17 cellular contexts compared by ENCODE assay signal in genomic region chr13:97515643-97516042, GRCh38.
DNase-seq lines count a peak whose midpoint lies in the region; ATAC-seq, FAIRE-seq and TF ChIP-seq lines count a peak whose summit lies in the region.
"Had no signal": no experiment of that assay in that cellular context is flagged by ENCODE, and none has a peak within 500 bp of the region (broad histone marks: within the 10 kb centered on the region; RNA-seq: fewer than 3 reads in every experiment).

No MANE protein-coding gene starts in this region.

- no peaks in the 10 kb centered on the region for H3K79me2 ChIP-seq in GM23338 (replicated peaks; ENCODE audit: insufficient read depth)
- no peaks in the 10 kb centered on the region for H3K79me2 ChIP-seq in GM12878 (ENCODE audit: control insufficient read depth, insufficient read depth, low read length)

- no peak for FAIRE-seq in GM12878 (lab: Jason Lieb, UNC)
- FAIRE-seq: GM12891 had no signal

- RAD21 ChIA-PET in GM12878 (lab: Charles Lee; ENCODE audit: unreplicated experiment) = no interaction called here

- H3K27me3 ChIP-seq in GM23338 (ENCODE audit: insufficient read depth) = no peaks in the 10 kb centered on the region
- H3K27me3 ChIP-seq in GM12878 (replicated peaks in 1 of 2; ENCODE audit: control insufficient read depth in 2 of 2, insufficient read depth in 2 of 2, low read length in 1 of 2) = no peaks in the 10 kb centered on the region
- H3K27me3 ChIP-seq: BLaER1 had no signal

- H3K9me3 ChIP-seq in GM12878 (replicated peaks; ENCODE audit: control insufficient read depth, insufficient read depth, low read length) = no peaks in the 10 kb centered on the region; the same call in 2 of the 3 replicates

- H3K27ac ChIP-seq in GM23338 (ENCODE audit: low read depth) = no peak overlapping the region
- H3K27ac ChIP-seq in GM12878 (ENCODE audit: control insufficient read depth, insufficient read depth) = no peak overlapping the region
- H3K27ac ChIP-seq: BLaER1, HL-60 had no signal

- intact Hi-C loops in GM12878 (cut with micrococcal nuclease; ENCODE audit: unreplicated experiment) = no loop called here
- intact Hi-C loops in activated T-helper 2 cell treated with anti-CD3 and anti-CD28 coated beads, Interferon-gamma antibody, Interleukin-2, Interleukin-4, amounts not matched to agents 10 μg/mL and 5 μg/mL and 100 μg/mL, durations not matched to agents 14 hours and 24 hours and 36 hours (cut with micrococcal nuclease) = no loop called here

- peaks cover 16% of the 10 kb centered on the region; the same call in 2 of the 3 replicates for H3K9me3 Mint-ChIP-seq in GM23338
- peaks cover 12% of the 10 kb centered on the region for H3K9me3 Mint-ChIP-seq in activated T-helper 2 cell treated with anti-CD3 and anti-CD28 coated beads, Interferon-gamma antibody, Interleukin-2, Interleukin-4, amounts not matched to agents 10 μg/mL and 5 μg/mL and 100 μg/mL, durations not matched to agents 14 hours and 24 hours and 36 hours
- H3K9me3 Mint-ChIP-seq: HFFc6 had no signal

- no peaks in the 10 kb centered on the region for H3K4me1 Mint-ChIP-seq in GM23338
- H3K4me1 Mint-ChIP-seq in activated T-helper 2 cell treated with anti-CD3 and anti-CD28 coated beads, Interferon-gamma antibody, Interleukin-2, Interleukin-4, amounts not matched to agents 10 μg/mL and 5 μg/mL and 100 μg/mL, durations not matched to agents 14 hours and 24 hours and 36 hours (ENCODE audit: low read depth) = no peaks in the 10 kb centered on the region
- H3K4me1 Mint-ChIP-seq: CD14-positive monocyte; CD4-positive, alpha-beta memory T cell had no signal

- no peak for TF ChIP-seq EP300 in GM12878 (IDR thresholded peaks at IDR 0.05; ENCODE audit: borderline replicate concordance in 1 of 2, control insufficient read depth in 1 of 2, low read depth in 2 of 2, low read length in 2 of 2)

- H3K27me3 Mint-ChIP-seq in GM23338 (ENCODE audit: insufficient read depth, low read depth, poor library complexity) = peaks cover 3% of the 10 kb centered on the region
- H3K27me3 Mint-ChIP-seq in activated T-helper 2 cell treated with anti-CD3 and anti-CD28 coated beads, Interferon-gamma antibody, Interleukin-2, Interleukin-4, amounts not matched to agents 10 μg/mL and 5 μg/mL and 100 μg/mL, durations not matched to agents 14 hours and 24 hours and 36 hours (ENCODE audit: low read depth) = peaks cover 1% of the 10 kb centered on the region

- no peak overlapping the region for H3K27ac Mint-ChIP-seq in GM23338
- no peak overlapping the region for H3K27ac Mint-ChIP-seq in activated T-helper 2 cell treated with anti-CD3 and anti-CD28 coated beads, Interferon-gamma antibody, Interleukin-2, Interleukin-4, amounts not matched to agents 10 μg/mL and 5 μg/mL and 100 μg/mL, durations not matched to agents 14 hours and 24 hours and 36 hours
- H3K27ac Mint-ChIP-seq: CD14-positive monocyte, HFFc6 had no signal

- H3K4me3 ChIP-seq in GM23338 (no peak overlapping the region), NB4 (ENCODE audit: low read depth, low read length) (no peak overlapping the region), GM12878 (no peak overlapping the region)
- H3K4me3 ChIP-seq: BLaER1 had no signal

- H3K9ac ChIP-seq in GM12878 (ENCODE audit: control insufficient read depth, insufficient read depth, low read length) = no peak overlapping the region
- H3K9ac ChIP-seq: BLaER1 had no signal

- no peak overlapping the region for H3K4me3 Mint-ChIP-seq in GM23338
- no peak overlapping the region for H3K4me3 Mint-ChIP-seq in activated T-helper 2 cell treated with anti-CD3 and anti-CD28 coated beads, Interferon-gamma antibody, Interleukin-2, Interleukin-4, amounts not matched to agents 10 μg/mL and 5 μg/mL and 100 μg/mL, durations not matched to agents 14 hours and 24 hours and 36 hours (ENCODE audit: low read depth)
- H3K4me3 Mint-ChIP-seq: CD14-positive monocyte; CD4-positive, alpha-beta memory T cell; HFFc6 had no signal

- CTCF ChIA-PET in GM12878 (lab: Yijun Ruan, JAX) = no interaction called here

- no peaks in the 10 kb centered on the region; the same call in 2 of the 3 replicates for H3K36me3 Mint-ChIP-seq in GM23338 (ENCODE audit: low read depth)
- no peaks in the 10 kb centered on the region for H3K36me3 Mint-ChIP-seq in activated T-helper 2 cell treated with anti-CD3 and anti-CD28 coated beads, Interferon-gamma antibody, Interleukin-2, Interleukin-4, amounts not matched to agents 10 μg/mL and 5 μg/mL and 100 μg/mL, durations not matched to agents 14 hours and 24 hours and 36 hours (ENCODE audit: low read depth)
- H3K36me3 Mint-ChIP-seq: CD14-positive monocyte had no signal

- TF ChIP-seq RAD21 in GM12878 (IDR thresholded peaks at IDR 0.05; ENCODE audit: insufficient read depth, low read depth, low read length) = 0 out of 2 replicates have a peak, but pooled peaks have one; percentile 18

- TF ChIP-seq POLR2A in NB4 (IDR thresholded peaks at IDR 0.05; ENCODE audit: extremely low read depth, insufficient read length) (no peak), GM12878 (IDR thresholded peaks at IDR 0.05; ENCODE audit: low read depth, low read length) (no peak)

- DNase-seq in GM23338 (ENCODE audit: low spot score) (peak; percentile 6), NB4 (ENCODE audit: low read depth) (no peak), GM12878 (ENCODE audit: low read depth, low spot score) (no peak), iPS-NIHi7 (ENCODE audit: extremely low spot score) (peak; percentile 30), ureter (ENCODE audit: low spot score) (no peak)
- no peak for DNase-seq in activated T-cell treated with anti-CD3 and anti-CD28 coated beads, Interleukin-2, amount 50 U/mL, for 1 hour
- no peak for DNase-seq in activated T-helper 2 cell treated with anti-CD3 and anti-CD28 coated beads, Interferon-gamma antibody, Interleukin-2, Interleukin-4, amounts not matched to agents 10 μg/mL and 5 μg/mL and 100 μg/mL, durations not matched to agents 14 hours and 24 hours and 36 hours (ENCODE audit: low spot score)
- DNase-seq: 8988T; CD4-positive, alpha-beta memory T cell; DMS79 treated with DMSO at 0.1 percent for 48 hours; GF-D8; HCEC 1CT; HFFc6 had no signal

- peak; percentile 13 to 44; a peak in 2 of 4 replicates for TF ChIP-seq CTCF in GM23338 (conservative IDR thresholded peaks at IDR 0.05; ENCODE audit: low read depth in 2 of 2)
- peak; percentile 7 for TF ChIP-seq CTCF in NB4 (IDR thresholded peaks at IDR 0.05; ENCODE audit: low read depth, low read length)
- TF ChIP-seq CTCF in GM12878 (IDR thresholded peaks at IDR 0.05 in 2 of 3, conservative IDR thresholded peaks at IDR 0.05 in 1 of 3; ENCODE audit: control insufficient read depth in 2 of 3, extremely low read depth in 1 of 3, insufficient read depth in 1 of 3, low read depth in 3 of 3, low read length in 3 of 3) = peak in 1 of 3 experiments; percentile 16; a peak in 1 of 6 replicates

- POLR2A ChIA-PET in GM12878 (lab: Charles Lee) = no interaction called here

- H2AFZ ChIP-seq in GM23338 = no peak overlapping the region
- H2AFZ ChIP-seq in GM12878 (ENCODE audit: control insufficient read depth, low read depth, low read length) = no peak overlapping the region

- in situ Hi-C loops in GM12878 (cut with MboI) = no loop called here

- H3K9me2 ChIP-seq in GM23338 (ENCODE audit: insufficient read depth) = no peaks in the 10 kb centered on the region

- H3K36me3 ChIP-seq in GM23338 (ENCODE audit: insufficient read depth) (no peaks in the 10 kb centered on the region; the same call in 1 of the 2 replicates), GM12878 (ENCODE audit: control insufficient read depth in 2 of 2, insufficient read depth in 2 of 2, low read length in 1 of 2) (no peaks in the 10 kb centered on the region)
- H3K36me3 ChIP-seq: BLaER1 had no signal

- SMC1A ChIA-PET in GM12878 (lab: Charles Lee; ENCODE audit: uncharacterized antibody, unreplicated experiment) = no interaction called here

- 0% methylated on average over 1 of the region's 1 CpG for WGBS in GM12878 (ENCODE audit: insufficient coverage, insufficient replicate concordance, low lambda C conversion rate, missing lambda C conversion rate)

- no peaks in the 10 kb centered on the region for H3F3A ChIP-seq in GM23338 (replicated peaks; ENCODE audit: low read depth)

- no peaks in the 10 kb centered on the region for H3K4me1 ChIP-seq in GM23338 (ENCODE audit: insufficient read depth)
- no peaks in the 10 kb centered on the region for H3K4me1 ChIP-seq in GM12878 (ENCODE audit: control insufficient read depth, insufficient read depth, low read length)
- H3K4me1 ChIP-seq: BLaER1 had no signal

- no peaks in the 10 kb centered on the region for H4K20me1 ChIP-seq in GM23338 (replicated peaks; ENCODE audit: insufficient read depth)
- H4K20me1 ChIP-seq in GM12878 (ENCODE audit: control insufficient read depth, insufficient read depth) = no peaks in the 10 kb centered on the region
- H4K20me1 ChIP-seq: BLaER1 had no signal

- ATAC-seq in GM23338 (peak; percentile 36; the same call in 2 of the 3 replicates), GM12878 (no peak)

- H3K4me2 ChIP-seq in GM23338 (no peak overlapping the region), GM12878 (ENCODE audit: control insufficient read depth, insufficient read depth) (no peak overlapping the region)
- H3K4me2 ChIP-seq: BLaER1 had no signal

- BruUV-seq in GM12878 (replicated peaks; lab: Mats Ljungman, UMichigan) = no TSS peak

TF ChIP-seq in GM23338, 12 proteins besides CTCF, POLR2A, EP300 and RAD21 (continues in another document):
- no peak for TF ChIP-seq NANOG (IDR thresholded peaks at IDR 0.05; ENCODE audit: borderline replicate concordance)

TF ChIP-seq in GM12878, 131 proteins besides CTCF, POLR2A, EP300 and RAD21 (continues in another document):
- TF ChIP-seq TCF12 (IDR thresholded peaks at IDR 0.05; ENCODE audit: low read depth, low read length) (no peak), CHD4 (IDR thresholded peaks at IDR 0.05) (no peak), CREB1 (IDR thresholded peaks at IDR 0.05; ENCODE audit: low read depth) (no peak), CBX5 (IDR thresholded peaks at IDR 0.05; ENCODE audit: low read depth) (no peak), JUNB (IDR thresholded peaks at IDR 0.05) (no peak), JUND (IDR thresholded peaks at IDR 0.05; ENCODE audit: low read depth, low read length) (no peak), SMARCA5 (IDR thresholded peaks at IDR 0.05) (no peak), PML (IDR thresholded peaks at IDR 0.05; ENCODE audit: low read length) (no peak)
- TF ChIP-seq, protein P1, sequence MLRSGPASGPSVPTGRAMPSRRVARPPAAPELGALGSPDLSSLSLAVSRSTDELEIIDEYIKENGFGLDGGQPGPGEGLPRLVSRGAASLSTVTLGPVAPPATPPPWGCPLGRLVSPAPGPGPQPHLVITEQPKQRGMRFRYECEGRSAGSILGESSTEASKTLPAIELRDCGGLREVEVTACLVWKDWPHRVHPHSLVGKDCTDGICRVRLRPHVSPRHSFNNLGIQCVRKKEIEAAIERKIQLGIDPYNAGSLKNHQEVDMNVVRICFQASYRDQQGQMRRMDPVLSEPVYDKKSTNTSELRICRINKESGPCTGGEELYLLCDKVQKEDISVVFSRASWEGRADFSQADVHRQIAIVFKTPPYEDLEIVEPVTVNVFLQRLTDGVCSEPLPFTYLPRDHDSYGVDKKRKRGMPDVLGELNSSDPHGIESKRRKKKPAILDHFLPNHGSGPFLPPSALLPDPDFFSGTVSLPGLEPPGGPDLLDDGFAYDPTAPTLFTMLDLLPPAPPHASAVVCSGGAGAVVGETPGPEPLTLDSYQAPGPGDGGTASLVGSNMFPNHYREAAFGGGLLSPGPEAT (IDR thresholded peaks at IDR 0.05; ENCODE audit: low read depth) = no peak

Comparison
In these comparisons a context has a peak if more than half of its experiments do, and no peak if none do; other contexts are left out.
1. DNase-seq: peak in GM23338 (single experiment) and iPS-NIHi7 (single experiment); none in NB4 (single experiment), GM12878 (single experiment), ureter (single experiment), activated T-cell treated with anti-CD3 and anti-CD28 coated beads, Interleukin-2, amount 50 U/mL, for 1 hour (single experiment) and activated T-helper 2 cell treated with anti-CD3 and anti-CD28 coated beads, Interferon-gamma antibody, Interleukin-2, Interleukin-4, amounts not matched to agents 10 μg/mL and 5 μg/mL and 100 μg/mL, durations not matched to agents 14 hours and 24 hours and 36 hours (single experiment).